12 cellular contexts compared by ENCODE assay signal in the genomic region with DNA sequence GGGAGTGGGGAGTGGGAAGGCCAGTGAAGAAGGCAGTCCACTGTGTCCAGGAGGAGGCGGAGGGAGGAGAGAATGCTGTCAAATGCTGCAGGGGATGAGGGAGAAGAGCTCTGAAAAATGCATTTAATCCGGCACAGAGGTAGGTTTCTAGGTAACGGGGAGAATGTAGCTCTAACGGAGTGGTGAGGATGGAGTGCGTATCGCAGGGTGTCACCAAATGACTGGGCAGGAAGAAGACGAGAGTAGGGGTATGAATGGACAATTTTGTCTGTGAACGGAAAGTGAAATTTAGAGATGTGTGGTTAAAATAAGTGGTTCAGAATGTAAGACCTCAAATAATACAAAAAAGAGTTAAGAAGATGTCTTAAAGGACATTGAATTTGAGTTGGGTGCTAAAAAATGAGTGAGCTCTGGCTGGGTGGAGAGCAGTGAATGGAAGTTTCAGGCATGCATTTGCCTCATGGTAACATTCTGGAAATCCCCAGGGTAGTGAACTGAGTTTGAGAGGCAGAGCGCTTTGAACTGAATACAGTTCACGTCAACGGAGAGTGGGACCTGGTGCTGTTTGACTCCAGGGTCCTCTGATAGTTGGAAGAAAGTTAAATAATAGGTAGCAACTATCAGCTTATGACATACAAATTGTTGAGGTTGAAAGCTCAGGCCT.
DNase-seq lines count a peak whose midpoint lies in the region; ATAC-seq and TF ChIP-seq lines count a peak whose summit lies in the region.
"Had no signal": no experiment of that assay in that cellular context is flagged by ENCODE, and none has a peak within 500 bp of the region (broad histone marks: within the 10 kb centered on the region; RNA-seq: fewer than 3 reads in every experiment).

No MANE protein-coding gene starts in this region.

- peaks cover 0 to 7% (median 3%) of the 10 kb centered on the region in 4 donors for H3K9me3 ChIP-seq in upper lobe of left lung
- H3K9me3 ChIP-seq: SJSA1 had no signal

- ATAC-seq in GM19035 (IDR thresholded peaks at IDR 0.05; ENCODE audit: unreplicated experiment), result peak; percentile 95
- peak; percentile 40 for ATAC-seq in HG02623 (IDR thresholded peaks at IDR 0.05; ENCODE audit: unreplicated experiment)
- peak; percentile 89 for ATAC-seq in HG03280 (IDR thresholded peaks at IDR 0.05; ENCODE audit: unreplicated experiment)
- no peak for ATAC-seq in sciatic nerve
- no peak for ATAC-seq in upper lobe of left lung (ENCODE audit: low FRiP score in 2 of 2)

- no peak for TF ChIP-seq EP300 in upper lobe of left lung (IDR thresholded peaks at IDR 0.05)

- H3K27ac ChIP-seq in upper lobe of left lung, result no peak overlapping the region
- H3K27ac ChIP-seq: brain microvascular endothelial cell, SJSA1 had no signal

- peaks cover 0 to 14% (median 5%) of the 10 kb centered on the region in 4 donors for H3K4me1 ChIP-seq in upper lobe of left lung
- H3K4me1 ChIP-seq: SJSA1 had no signal

- TF ChIP-seq POLR2A in upper lobe of left lung (IDR thresholded peaks at IDR 0.05), result no peak

- no peaks in the 10 kb centered on the region for H3K36me3 ChIP-seq in upper lobe of left lung
- H3K36me3 ChIP-seq: brain microvascular endothelial cell, SJSA1 had no signal

- no peak overlapping the region for H3K4me3 ChIP-seq in upper lobe of left lung
- H3K4me3 ChIP-seq: SJSA1 had no signal

- peak; percentile 52 for DNase-seq in GM10266 (ENCODE audit: extremely low spot score)
- no peak for DNase-seq in LoVo (ENCODE audit: low spot score)
- no peak for DNase-seq in sciatic nerve (ENCODE audit: low spot score)
- no peak for DNase-seq in NCI-H2081 treated with DMSO at 0.1 percent for 48 hours (lab: John Stamatoyannopoulos, UW)
- DNase-seq in upper lobe of left lung, result no peak
- DNase-seq: activated naive CD4-positive, alpha-beta T cell treated with anti-CD3 and anti-CD28 coated beads, Interleukin-2, amount 50 U/mL, for 16 hours; brain microvascular endothelial cell; HCEC 1CT had no signal

- TF ChIP-seq CTCF in GM10266 (IDR thresholded peaks at IDR 0.05; ENCODE audit: control insufficient read depth, insufficient read depth, low read depth, missing control alignments) (no peak), upper lobe of left lung (IDR thresholded peaks at IDR 0.05) (no peak)

- H3K27me3 ChIP-seq in upper lobe of left lung, result no peaks in the 10 kb centered on the region
- H3K27me3 ChIP-seq: brain microvascular endothelial cell, SJSA1 had no signal

- WGBS in upper lobe of left lung, 2 donors, result 87 to 97% methylated on average over 11 of the region's 11 CpGs

- intact Hi-C loops in sciatic nerve (cut with DNase I), result no loop called here

Comparison
In these comparisons a context has a peak if more than half of its experiments do, and no peak if none do; other contexts are left out.
1. ATAC-seq: peak in GM19035 (single experiment), HG02623 (single experiment) and HG03280 (single experiment); none in sciatic nerve (single experiment) and upper lobe of left lung (0 of 2).